Comparison of ENCODE assay signal across 21 cellular contexts in the genomic region with DNA sequence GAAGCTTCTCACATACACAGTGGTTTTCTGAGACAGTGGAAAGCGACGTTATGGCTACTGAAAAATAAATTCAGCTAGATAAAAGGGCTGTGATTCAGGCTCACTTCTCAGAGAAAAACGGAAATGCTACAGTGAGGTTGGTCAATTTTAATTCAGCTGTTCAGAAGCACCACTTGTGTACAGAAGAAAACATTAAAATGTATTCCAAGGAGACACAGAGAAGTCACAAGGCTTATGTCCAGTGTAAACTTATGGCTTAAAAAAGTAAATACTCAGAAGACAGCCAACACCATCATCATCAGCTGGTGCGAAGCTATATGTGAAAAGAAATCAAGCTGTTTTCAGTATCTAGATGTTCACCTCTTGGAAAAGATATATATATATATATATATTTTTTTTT.
DNase-seq lines count a peak whose midpoint lies in the region; ATAC-seq and TF ChIP-seq lines count a peak whose summit lies in the region.
"Had no signal": no experiment of that assay in that cellular context is flagged by ENCODE, and none has a peak within 500 bp of the region (broad histone marks: within the 10 kb centered on the region; RNA-seq: fewer than 3 reads in every experiment).

No MANE protein-coding gene starts in this region.

- H4K20me1 ChIP-seq in GM23248 (ENCODE audit: insufficient read depth), result no peaks in the 10 kb centered on the region

- peaks cover 16 to 39% of the 10 kb centered on the region in 2 donors for H3K36me3 Mint-ChIP-seq in CD14-positive monocyte

- no peaks in the 10 kb centered on the region for H3K9me2 ChIP-seq in GM23248 (ENCODE audit: insufficient read depth)

- H3K9me3 ChIP-seq in GM23248 (ENCODE audit: low read depth), result no peaks in the 10 kb centered on the region
- H3K9me3 ChIP-seq in mesodermal cell (ENCODE audit: control insufficient read depth, low read length), result no peaks in the 10 kb centered on the region
- no peaks in the 10 kb centered on the region for H3K9me3 ChIP-seq in psoas muscle
- H3K9me3 ChIP-seq in vagina, result no peaks in the 10 kb centered on the region
- H3K9me3 ChIP-seq: prostate gland had no signal

- DNase-seq in CD14-positive monocyte (ENCODE audit: low spot score), result no peak
- DNase-seq in GM23248, result no peak
- peak; percentile 39 for DNase-seq in astrocyte of the hippocampus (ENCODE audit: low read depth, low spot score)
- DNase-seq in DMS53 treated with DMSO at 0.1 percent for 48 hours (lab: John Stamatoyannopoulos, UW; ENCODE audit: unreplicated experiment), result no peak
- no peak for DNase-seq in psoas muscle
- no peak for DNase-seq in vagina (ENCODE audit: extremely low spot score in 2 of 2)
- DNase-seq: activated CD4-positive, alpha-beta T cell treated with anti-CD3 and anti-CD28 coated beads, Interleukin-2, amount 50 U/mL, for 1 hour; activated naive CD4-positive, alpha-beta T cell; aorta; cerebellar nuclear complex; DMS53; effector CD4-positive, alpha-beta T cell; foreskin melanocyte; hippocampal formation; NCI-H1694 treated with DMSO at 0.1 percent for 48 hours; NCI-H2171 treated with DMSO at 0.1 percent for 48 hours; NCI-H526 had no signal

- H3K9me3 Mint-ChIP-seq in CD14-positive monocyte, result no peaks in the 10 kb centered on the region

- in situ Hi-C loops in GM23248 (cut with MboI), result no loop called here

- no peak overlapping the region for H3K9ac ChIP-seq in GM23248

- no peak overlapping the region for H3K4me3 Mint-ChIP-seq in CD14-positive monocyte

- H3K79me2 ChIP-seq in GM23248 (ENCODE audit: insufficient read depth), result peaks cover 12% of the 10 kb centered on the region; the same call in 1 of the 2 replicates

- H3K4me1 ChIP-seq in GM23248 (ENCODE audit: insufficient read depth) (no peaks in the 10 kb centered on the region; the same call in 1 of the 2 replicates), mesodermal cell (ENCODE audit: control insufficient read depth, insufficient read depth, low read length, poor library complexity, severe bottlenecking) (peaks cover 5% of the 10 kb centered on the region), psoas muscle (no peaks in the 10 kb centered on the region), vagina (no peaks in the 10 kb centered on the region)

- H3K4me1 Mint-ChIP-seq in CD14-positive monocyte, result peaks cover 59% of the 10 kb centered on the region

- peaks cover 0 to 1% (median 0%) of the 10 kb centered on the region in 3 donors for H3K27me3 Mint-ChIP-seq in CD14-positive monocyte (ENCODE audit: low read depth in 3 of 3)

- ATAC-seq in psoas muscle, result no peak
- ATAC-seq: HCT116, SK-N-SH treated with all-trans-retinoic acid at 6 μM for 48 hours had no signal

- intact Hi-C loops in CD14-positive monocyte (cut with micrococcal nuclease) (loop anchor here in 1 of 2 donors (5.0 kb wide), 1 partner anchor 65 kb away; no protein-coding TSS in a partner anchor), psoas muscle (cut with DNase I) (no loop called here), vagina (cut with DNase I) (no loop called here)

- TF ChIP-seq POLR2A in vagina (IDR thresholded peaks at IDR 0.05), result no peak

- H2AFZ ChIP-seq in GM23248, result no peak overlapping the region

- H3K4me2 ChIP-seq in GM23248 (ENCODE audit: unreplicated experiment), result no peak overlapping the region

- no peaks in the 10 kb centered on the region for H3F3A ChIP-seq in GM23248 (ENCODE audit: insufficient read depth)

- no peak overlapping the region for H3K4me3 ChIP-seq in GM23248
- no peak overlapping the region for H3K4me3 ChIP-seq in mesodermal cell (ENCODE audit: extremely low read depth, insufficient read depth, low read length, poor library complexity, severe bottlenecking)
- H3K4me3 ChIP-seq in psoas muscle, result no peak overlapping the region
- H3K4me3 ChIP-seq in vagina, result no peak overlapping the region
- H3K4me3 ChIP-seq: prostate gland had no signal

- 72 to 76% methylated on average over 4 of the region's 4 CpGs for WGBS in GM23248 (ENCODE audit: low coverage in 1 of 2, low lambda C conversion rate in 2 of 2, missing lambda C conversion rate in 2 of 2), 2 experiments
- 93% methylated on average over 3 of the region's 4 CpGs; no CpG with 5 or more reads in 1 of the 2 experiments for WGBS in mesodermal cell (ENCODE audit: insufficient coverage in 2 of 2), 2 experiments
- WGBS in psoas muscle, 3 donors, result 93 to 95% (median 93%) methylated on average over 4 of the region's 4 CpGs

- no peak for TF ChIP-seq CTCF in CD14-positive monocyte (IDR thresholded peaks at IDR 0.05)
- no peak for TF ChIP-seq CTCF in psoas muscle (IDR thresholded peaks at IDR 0.05)
- no peak for TF ChIP-seq CTCF in vagina (IDR thresholded peaks at IDR 0.05)

- H3K36me3 ChIP-seq in GM23248 (ENCODE audit: low read depth) (no peaks in the 10 kb centered on the region; the same call in 1 of the 2 replicates), mesodermal cell (ENCODE audit: control insufficient read depth, insufficient read depth, low read length) (peaks cover 24% of the 10 kb centered on the region), psoas muscle (ENCODE audit: insufficient read depth in 1 of 2, low read depth in 1 of 2) (peaks cover 0 to 10% of the 10 kb centered on the region in 2 donors), vagina (peaks cover 0 to 10% of the 10 kb centered on the region in 2 donors)
- H3K36me3 ChIP-seq: prostate gland had no signal

- H3K27ac ChIP-seq in GM23248 (peak overlapping the region; percentile 15; the same call in 1 of the 2 replicates), mesodermal cell (ENCODE audit: low read depth, low read length, severe bottlenecking) (peak overlapping the region; percentile 23), psoas muscle (no peak overlapping the region), vagina (no peak overlapping the region)
- H3K27ac ChIP-seq: prostate gland had no signal

- peak overlapping the region in 5 of 7 donors; percentile 39 to 87 (median 73) for H3K27ac Mint-ChIP-seq in CD14-positive monocyte

- H3K27me3 ChIP-seq in GM23248 (replicated peaks; ENCODE audit: insufficient read depth), result no peaks in the 10 kb centered on the region
- no peaks in the 10 kb centered on the region for H3K27me3 ChIP-seq in psoas muscle (ENCODE audit: insufficient read depth in 3 of 3, low read length in 2 of 3)
- H3K27me3 ChIP-seq in vagina, result no peaks in the 10 kb centered on the region

Comparison
In these comparisons a context has a peak if more than half of its experiments do, and no peak if none do; other contexts are left out.
1. H3K27ac ChIP-seq: peak in GM23248 (single experiment) and mesodermal cell (single experiment); none in psoas muscle (single experiment) and vagina (single experiment).